In the genomic region with DNA sequence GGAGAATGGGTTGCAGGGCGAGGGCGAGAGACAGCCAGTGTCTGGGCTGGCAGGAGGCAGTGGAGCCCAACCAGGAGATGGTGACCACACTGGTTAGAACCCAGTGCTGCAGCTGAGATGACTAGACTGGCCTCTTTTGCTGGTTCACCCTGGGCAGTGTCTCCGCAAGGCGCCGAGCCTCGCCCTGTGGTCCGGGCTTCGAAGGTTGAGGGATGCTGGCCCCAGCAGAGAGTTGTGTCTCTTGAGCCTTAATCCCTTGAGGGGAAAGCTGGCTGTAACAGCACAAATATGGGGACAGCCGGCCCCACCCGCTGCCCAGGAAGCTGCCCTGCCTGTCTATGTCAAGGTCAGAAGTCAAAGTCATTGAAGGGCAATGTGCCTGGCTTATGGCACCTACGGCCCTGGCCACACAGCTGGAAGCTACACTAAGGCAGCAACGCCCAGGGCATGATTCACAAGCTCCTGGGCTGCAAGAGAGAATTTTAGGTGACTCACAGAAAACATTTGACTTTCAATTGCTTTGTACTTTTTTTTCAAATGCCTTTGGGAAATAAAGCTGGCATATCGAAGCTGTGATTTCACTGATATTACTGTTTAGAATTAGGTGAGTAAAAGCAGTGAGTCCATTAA, we compare ENCODE assay signal across 13 cellular contexts. TPM values are rescaled to one million over a fixed set of nuclear protein-coding genes. Genes with fewer than 3 reads are reported as not detected.
DNase-seq lines count a peak whose midpoint lies in the region; ATAC-seq and TF ChIP-seq lines count a peak whose summit lies in the region.
"Had no signal": no experiment of that assay in that cellular context is flagged by ENCODE, and none has a peak within 500 bp of the region (broad histone marks: within the 10 kb centered on the region; RNA-seq: fewer than 3 reads in every experiment).

No MANE protein-coding gene starts in this region.

- TF ChIP-seq CTCF in suprapubic skin (IDR thresholded peaks at IDR 0.05), result no peak

- TF ChIP-seq EP300 in suprapubic skin (IDR thresholded peaks at IDR 0.05), result no peak

- H3K27ac Mint-ChIP-seq in activated naive CD8-positive, alpha-beta T cell treated with anti-CD3 and anti-CD28 coated beads, Interleukin-2, amount 50 U/mL, for 24 hours, result no peak overlapping the region
- no peak overlapping the region for H3K27ac Mint-ChIP-seq in activated naive CD8-positive, alpha-beta T cell treated with anti-CD3 and anti-CD28 coated beads for 36 hours
- H3K27ac Mint-ChIP-seq: B cell; effector memory CD8-positive, alpha-beta T cell; WTC11 had no signal

- no peaks in the 10 kb centered on the region for H3K36me3 Mint-ChIP-seq in activated naive CD8-positive, alpha-beta T cell treated with anti-CD3 and anti-CD28 coated beads, Interleukin-2, amount 50 U/mL, for 24 hours (ENCODE audit: low read depth)
- peaks cover 7% of the 10 kb centered on the region for H3K36me3 Mint-ChIP-seq in activated naive CD8-positive, alpha-beta T cell treated with anti-CD3 and anti-CD28 coated beads for 36 hours

- H3K36me3 ChIP-seq in suprapubic skin, result no peaks in the 10 kb centered on the region
- H3K36me3 ChIP-seq: upper lobe of right lung had no signal

- 53% methylated on average over 11 of the region's 13 CpGs for WGBS in suprapubic skin

- H3K4me3 Mint-ChIP-seq in activated naive CD8-positive, alpha-beta T cell treated with anti-CD3 and anti-CD28 coated beads, Interleukin-2, amount 50 U/mL, for 24 hours, result no peak overlapping the region
- H3K4me3 Mint-ChIP-seq in activated naive CD8-positive, alpha-beta T cell treated with anti-CD3 and anti-CD28 coated beads for 36 hours, result no peak overlapping the region
- H3K4me3 Mint-ChIP-seq: B cell; effector memory CD8-positive, alpha-beta T cell had no signal

- no peak for TF ChIP-seq POLR2A in suprapubic skin (IDR thresholded peaks at IDR 0.05)

- H3K9me3 Mint-ChIP-seq in activated naive CD8-positive, alpha-beta T cell treated with anti-CD3 and anti-CD28 coated beads, Interleukin-2, amount 50 U/mL, for 24 hours, result peaks cover 12% of the 10 kb centered on the region
- peaks cover 7% of the 10 kb centered on the region for H3K9me3 Mint-ChIP-seq in activated naive CD8-positive, alpha-beta T cell treated with anti-CD3 and anti-CD28 coated beads for 36 hours

- no peak for DNase-seq in activated naive CD8-positive, alpha-beta T cell treated with anti-CD3 and anti-CD28 coated beads, Interleukin-2, amount 50 U/mL, for 24 hours
- no peak for DNase-seq in activated naive CD8-positive, alpha-beta T cell treated with anti-CD3 and anti-CD28 coated beads for 36 hours
- peak; percentile 39 for DNase-seq in fibroblast of the conjunctiva (ENCODE audit: low read depth)
- no peak for DNase-seq in suprapubic skin (ENCODE audit: low spot score in 2 of 2)
- no peak for DNase-seq in substantia nigra (lab: John Stamatoyannopoulos, UW)
- DNase-seq: effector memory CD8-positive, alpha-beta T cell; Kasumi-1; upper lobe of right lung had no signal

- no peak overlapping the region for H3K4me3 ChIP-seq in suprapubic skin
- H3K4me3 ChIP-seq: upper lobe of right lung had no signal

- H3K4me1 Mint-ChIP-seq in activated naive CD8-positive, alpha-beta T cell treated with anti-CD3 and anti-CD28 coated beads, Interleukin-2, amount 50 U/mL, for 24 hours, result no peaks in the 10 kb centered on the region
- H3K4me1 Mint-ChIP-seq in activated naive CD8-positive, alpha-beta T cell treated with anti-CD3 and anti-CD28 coated beads for 36 hours, result no peaks in the 10 kb centered on the region
- H3K4me1 Mint-ChIP-seq: B cell had no signal

- H3K27ac ChIP-seq in suprapubic skin (peak overlapping the region; percentile 34), substantia nigra (ENCODE audit: low read depth, low read length, poor library complexity, severe bottlenecking) (no peak overlapping the region)
- H3K27ac ChIP-seq: upper lobe of right lung had no signal

- H3K4me1 ChIP-seq in suprapubic skin, result peaks cover 17% of the 10 kb centered on the region
- H3K4me1 ChIP-seq: upper lobe of right lung had no signal

- peaks cover 39% of the 10 kb centered on the region for H3K27me3 Mint-ChIP-seq in activated naive CD8-positive, alpha-beta T cell treated with anti-CD3 and anti-CD28 coated beads, Interleukin-2, amount 50 U/mL, for 24 hours
- peaks cover 47% of the 10 kb centered on the region for H3K27me3 Mint-ChIP-seq in activated naive CD8-positive, alpha-beta T cell treated with anti-CD3 and anti-CD28 coated beads for 36 hours

- peaks cover 23% of the 10 kb centered on the region for H3K27me3 ChIP-seq in suprapubic skin

- peak; percentile 54 for ATAC-seq in activated naive CD8-positive, alpha-beta T cell treated with anti-CD3 and anti-CD28 coated beads, Interleukin-2, amount 50 U/mL, for 24 hours
- ATAC-seq in SK-N-SH treated with all-trans-retinoic acid at 6 μM for 48 hours (peak; percentile 79), GM18511 (IDR thresholded peaks at IDR 0.05; ENCODE audit: unreplicated experiment) (no peak), GM21515 (IDR thresholded peaks at IDR 0.05; ENCODE audit: unreplicated experiment) (no peak)
- ATAC-seq: effector memory CD8-positive, alpha-beta T cell; upper lobe of right lung had no signal

- H3K9me3 ChIP-seq in suprapubic skin, result no peaks in the 10 kb centered on the region
- H3K9me3 ChIP-seq: upper lobe of right lung had no signal

TF ChIP-seq in SK-N-SH treated with all-trans-retinoic acid at 6 μM for 48 hours, 23 proteins besides CTCF, POLR2A, EP300 and RAD21 (continues in another document):
- TF ChIP-seq GLIS3 (CRISPR knock-in tag; IDR thresholded peaks at IDR 0.05) (no peak), PPARA (CRISPR knock-in tag; IDR thresholded peaks at IDR 0.05; ENCODE audit: borderline replicate concordance) (no peak), ARNTL (CRISPR knock-in tag; IDR thresholded peaks at IDR 0.05; ENCODE audit: borderline replicate concordance, low read depth) (no peak), ZFP3 (CRISPR knock-in tag; IDR thresholded peaks at IDR 0.05) (no peak), POU6F1 (CRISPR knock-in tag; IDR thresholded peaks at IDR 0.05; ENCODE audit: borderline replicate concordance, low read depth) (no peak), ZFP30 (CRISPR knock-in tag; IDR thresholded peaks at IDR 0.05) (no peak), ZNF8 (CRISPR knock-in tag; IDR thresholded peaks at IDR 0.05) (no peak), ZC3H10 (CRISPR knock-in tag; IDR thresholded peaks at IDR 0.05) (no peak), ISL1 (CRISPR knock-in tag; IDR thresholded peaks at IDR 0.05) (no peak)
- TF ChIP-seq, protein P1, sequence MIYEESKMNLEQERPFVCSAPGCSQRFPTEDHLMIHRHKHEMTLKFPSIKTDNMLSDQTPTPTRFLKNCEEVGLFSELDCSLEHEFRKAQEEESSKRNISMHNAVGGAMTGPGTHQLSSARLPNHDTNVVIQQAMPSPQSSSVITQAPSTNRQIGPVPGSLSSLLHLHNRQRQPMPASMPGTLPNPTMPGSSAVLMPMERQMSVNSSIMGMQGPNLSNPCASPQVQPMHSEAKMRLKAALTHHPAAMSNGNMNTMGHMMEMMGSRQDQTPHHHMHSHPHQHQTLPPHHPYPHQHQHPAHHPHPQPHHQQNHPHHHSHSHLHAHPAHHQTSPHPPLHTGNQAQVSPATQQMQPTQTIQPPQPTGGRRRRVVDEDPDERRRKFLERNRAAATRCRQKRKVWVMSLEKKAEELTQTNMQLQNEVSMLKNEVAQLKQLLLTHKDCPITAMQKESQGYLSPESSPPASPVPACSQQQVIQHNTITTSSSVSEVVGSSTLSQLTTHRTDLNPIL (CRISPR knock-in tag; IDR thresholded peaks at IDR 0.05; ENCODE audit: low read depth), result no peak
- TF ChIP-seq, protein P2, sequence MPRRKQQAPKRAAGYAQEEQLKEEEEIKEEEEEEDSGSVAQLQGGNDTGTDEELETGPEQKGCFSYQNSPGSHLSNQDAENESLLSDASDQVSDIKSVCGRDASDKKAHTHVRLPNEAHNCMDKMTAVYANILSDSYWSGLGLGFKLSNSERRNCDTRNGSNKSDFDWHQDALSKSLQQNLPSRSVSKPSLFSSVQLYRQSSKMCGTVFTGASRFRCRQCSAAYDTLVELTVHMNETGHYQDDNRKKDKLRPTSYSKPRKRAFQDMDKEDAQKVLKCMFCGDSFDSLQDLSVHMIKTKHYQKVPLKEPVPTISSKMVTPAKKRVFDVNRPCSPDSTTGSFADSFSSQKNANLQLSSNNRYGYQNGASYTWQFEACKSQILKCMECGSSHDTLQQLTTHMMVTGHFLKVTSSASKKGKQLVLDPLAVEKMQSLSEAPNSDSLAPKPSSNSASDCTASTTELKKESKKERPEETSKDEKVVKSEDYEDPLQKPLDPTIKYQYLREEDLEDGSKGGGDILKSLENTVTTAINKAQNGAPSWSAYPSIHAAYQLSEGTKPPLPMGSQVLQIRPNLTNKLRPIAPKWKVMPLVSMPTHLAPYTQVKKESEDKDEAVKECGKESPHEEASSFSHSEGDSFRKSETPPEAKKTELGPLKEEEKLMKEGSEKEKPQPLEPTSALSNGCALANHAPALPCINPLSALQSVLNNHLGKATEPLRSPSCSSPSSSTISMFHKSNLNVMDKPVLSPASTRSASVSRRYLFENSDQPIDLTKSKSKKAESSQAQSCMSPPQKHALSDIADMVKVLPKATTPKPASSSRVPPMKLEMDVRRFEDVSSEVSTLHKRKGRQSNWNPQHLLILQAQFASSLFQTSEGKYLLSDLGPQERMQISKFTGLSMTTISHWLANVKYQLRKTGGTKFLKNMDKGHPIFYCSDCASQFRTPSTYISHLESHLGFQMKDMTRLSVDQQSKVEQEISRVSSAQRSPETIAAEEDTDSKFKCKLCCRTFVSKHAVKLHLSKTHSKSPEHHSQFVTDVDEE (CRISPR knock-in tag; IDR thresholded peaks at IDR 0.05), result no peak

RNA-seq across cellular contexts. Expression of gene NKX2-5, which starts 33.3 kb away (rescaled TPM):
- total RNA-seq in activated naive CD8-positive, alpha-beta T cell treated with anti-CD3 and anti-CD28 coated beads for 36 hours, result under 1 TPM; 0.12 to 0.21 TPM
- not detected for total RNA-seq in suprapubic skin
- total RNA-seq: B cell, upper lobe of right lung had no signal

RNA-seq across cellular contexts. Expression of gene BNIP1, which starts 57.4 kb away (rescaled TPM):
- 10 to 100 TPM; 27.4 to 29.4 TPM for total RNA-seq in activated naive CD8-positive, alpha-beta T cell treated with anti-CD3 and anti-CD28 coated beads for 36 hours
- total RNA-seq in suprapubic skin, result 10 to 100 TPM in 2 of 4 donors, 1 to 10 TPM in 2; 7.1 to 16.5 (median 9.2) TPM

Comparison
In these comparisons a context has a peak if more than half of its experiments do, and no peak if none do; other contexts are left out.
1. ATAC-seq: peak in activated naive CD8-positive, alpha-beta T cell treated with anti-CD3 and anti-CD28 coated beads, Interleukin-2, amount 50 U/mL, for 24 hours (single experiment) and SK-N-SH treated with all-trans-retinoic acid at 6 μM for 48 hours (single experiment); none in GM18511 (single experiment) and GM21515 (single experiment).